In the genomic region with DNA sequence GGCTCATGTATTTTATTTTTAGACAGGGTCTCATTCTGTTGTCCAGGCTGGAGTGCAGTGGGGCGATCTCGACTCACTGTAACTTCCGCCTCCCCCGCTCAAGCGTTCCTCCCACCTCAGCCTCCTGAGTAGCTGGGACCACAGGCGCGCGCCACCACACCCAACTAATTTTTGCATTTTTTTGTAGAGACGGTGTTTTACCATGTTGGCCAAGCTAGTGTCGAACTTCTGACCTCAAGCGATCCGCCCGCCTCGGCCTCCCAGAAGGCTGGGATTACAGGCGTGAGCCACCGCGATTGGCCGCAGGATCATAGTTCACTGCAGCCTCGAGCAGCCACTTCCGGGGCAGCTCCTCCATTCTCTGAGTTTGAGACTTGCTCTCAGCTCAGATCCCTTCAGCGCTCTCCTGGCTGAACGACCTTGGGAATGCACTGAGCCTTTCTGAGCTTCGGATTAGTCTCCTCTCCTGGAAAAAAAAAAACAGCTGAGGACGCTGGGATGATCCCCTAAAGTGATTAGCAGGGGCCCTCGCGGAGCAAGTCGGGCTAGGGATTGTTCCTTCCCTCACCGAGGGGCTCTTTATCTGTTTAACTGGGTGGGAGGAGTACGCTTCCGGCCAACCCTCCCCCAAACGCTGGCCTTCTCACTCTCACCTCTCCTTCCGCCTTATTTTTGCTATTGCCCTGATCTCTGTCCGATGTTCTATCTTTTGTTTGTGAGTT, we compare ENCODE assay signal across 1 cellular context.
TF ChIP-seq lines count a peak whose summit lies in the region.

No MANE protein-coding gene starts in this region.

TF ChIP-seq in HepG2, 621 proteins besides CTCF, POLR2A, EP300 and RAD21 (continued from another document):
- TF ChIP-seq, protein P1, sequence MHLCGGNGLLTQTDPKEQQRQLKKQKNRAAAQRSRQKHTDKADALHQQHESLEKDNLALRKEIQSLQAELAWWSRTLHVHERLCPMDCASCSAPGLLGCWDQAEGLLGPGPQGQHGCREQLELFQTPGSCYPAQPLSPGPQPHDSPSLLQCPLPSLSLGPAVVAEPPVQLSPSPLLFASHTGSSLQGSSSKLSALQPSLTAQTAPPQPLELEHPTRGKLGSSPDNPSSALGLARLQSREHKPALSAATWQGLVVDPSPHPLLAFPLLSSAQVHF (CRISPR knock-in tag; IDR thresholded peaks at IDR 0.05): no peak
- TF ChIP-seq CCAR2 (optimal IDR thresholded peaks at IDR 0.05; ENCODE audit: low read depth, low read length) (no peak), POLR2G (IDR thresholded peaks at IDR 0.05; ENCODE audit: low read depth, low read length) (peak; percentile 62; the same call in 1 of the 2 replicates), ZNF75D (CRISPR knock-in tag; IDR thresholded peaks at IDR 0.05; ENCODE audit: borderline replicate concordance) (no peak), CEBPG (CRISPR knock-in tag; IDR thresholded peaks at IDR 0.05) (peak; percentile 20; the same call in 1 of the 2 replicates), MXD4 (CRISPR knock-in tag; IDR thresholded peaks at IDR 0.05) (no peak), ZNF781 (CRISPR knock-in tag; IDR thresholded peaks at IDR 0.05; ENCODE audit: borderline replicate concordance, not compliant biosample characterization) (peak; percentile 32), ATF7-NPFF (CRISPR knock-in tag; IDR thresholded peaks at IDR 0.05; ENCODE audit: low read depth) (no peak), ZNF451 (CRISPR knock-in tag; IDR thresholded peaks at IDR 0.05) (no peak; the same call in 1 of the 2 replicates), PRPF4 (IDR thresholded peaks at IDR 0.05; ENCODE audit: low read depth, low read length, poor library complexity, severe bottlenecking) (no peak), ZNF703 (CRISPR knock-in tag; IDR thresholded peaks at IDR 0.05; ENCODE audit: borderline replicate concordance) (no peak), BCL6 (CRISPR knock-in tag; IDR thresholded peaks at IDR 0.05) (no peak; the same call in 1 of the 2 replicates), ZNF34 (CRISPR knock-in tag; IDR thresholded peaks at IDR 0.05; ENCODE audit: borderline replicate concordance) (no peak), KLF15 (CRISPR knock-in tag; IDR thresholded peaks at IDR 0.05; ENCODE audit: borderline replicate concordance) (peak; percentile 29; the same call in 1 of the 2 replicates), TBP (CRISPR knock-in tag; IDR thresholded peaks at IDR 0.05) (no peak), RBFOX2 (IDR thresholded peaks at IDR 0.05; ENCODE audit: low read depth, low read length) (no peak), ZNF143 (CRISPR knock-in tag; IDR thresholded peaks at IDR 0.05) (no peak), NFIC (IDR thresholded peaks at IDR 0.05; ENCODE audit: low read length) (no peak), ZSCAN31 (CRISPR knock-in tag; IDR thresholded peaks at IDR 0.05; ENCODE audit: low read depth) (peak; percentile 25; the same call in 1 of the 2 replicates), ZNF180 (CRISPR knock-in tag; IDR thresholded peaks at IDR 0.05; ENCODE audit: borderline replicate concordance, low read depth) (no peak), SRY (CRISPR knock-in tag; IDR thresholded peaks at IDR 0.05) (0 out of 2 replicates have a peak, but pooled peaks have one; percentile 21), REPIN1 (CRISPR knock-in tag; IDR thresholded peaks at IDR 0.05; ENCODE audit: borderline replicate concordance, low read depth) (no peak), MAF1 (CRISPR knock-in tag; IDR thresholded peaks at IDR 0.05; ENCODE audit: borderline replicate concordance) (no peak), KLF9 (CRISPR knock-in tag; IDR thresholded peaks at IDR 0.05; ENCODE audit: low read depth) (peak; percentile 28; the same call in 1 of the 2 replicates), MXI1 (IDR thresholded peaks at IDR 0.05; ENCODE audit: borderline replicate concordance, low read depth, low read length) (0 out of 3 replicates have a peak, but pooled peaks have one; percentile 38), CENPX (CRISPR knock-in tag; IDR thresholded peaks at IDR 0.05) (no peak), STAT5B (CRISPR knock-in tag; IDR thresholded peaks at IDR 0.05) (no peak), NFRKB (IDR thresholded peaks at IDR 0.05) (no peak), MAFG (CRISPR knock-in tag; IDR thresholded peaks at IDR 0.05) (no peak), ZNF441 (CRISPR knock-in tag; IDR thresholded peaks at IDR 0.05; ENCODE audit: borderline replicate concordance) (no peak; the same call in 1 of the 2 replicates), NFE2L1 (CRISPR knock-in tag; IDR thresholded peaks at IDR 0.05; ENCODE audit: borderline replicate concordance) (no peak)
- TF ChIP-seq, protein P2, sequence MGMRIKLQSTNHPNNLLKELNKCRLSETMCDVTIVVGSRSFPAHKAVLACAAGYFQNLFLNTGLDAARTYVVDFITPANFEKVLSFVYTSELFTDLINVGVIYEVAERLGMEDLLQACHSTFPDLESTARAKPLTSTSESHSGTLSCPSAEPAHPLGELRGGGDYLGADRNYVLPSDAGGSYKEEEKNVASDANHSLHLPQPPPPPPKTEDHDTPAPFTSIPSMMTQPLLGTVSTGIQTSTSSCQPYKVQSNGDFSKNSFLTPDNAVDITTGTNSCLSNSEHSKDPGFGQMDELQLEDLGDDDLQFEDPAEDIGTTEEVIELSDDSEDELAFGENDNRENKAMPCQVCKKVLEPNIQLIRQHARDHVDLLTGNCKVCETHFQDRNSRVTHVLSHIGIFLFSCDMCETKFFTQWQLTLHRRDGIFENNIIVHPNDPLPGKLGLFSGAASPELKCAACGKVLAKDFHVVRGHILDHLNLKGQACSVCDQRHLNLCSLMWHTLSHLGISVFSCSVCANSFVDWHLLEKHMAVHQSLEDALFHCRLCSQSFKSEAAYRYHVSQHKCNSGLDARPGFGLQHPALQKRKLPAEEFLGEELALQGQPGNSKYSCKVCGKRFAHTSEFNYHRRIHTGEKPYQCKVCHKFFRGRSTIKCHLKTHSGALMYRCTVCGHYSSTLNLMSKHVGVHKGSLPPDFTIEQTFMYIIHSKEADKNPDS (CRISPR knock-in tag; IDR thresholded peaks at IDR 0.05): no peak
- TF ChIP-seq, protein P3, sequence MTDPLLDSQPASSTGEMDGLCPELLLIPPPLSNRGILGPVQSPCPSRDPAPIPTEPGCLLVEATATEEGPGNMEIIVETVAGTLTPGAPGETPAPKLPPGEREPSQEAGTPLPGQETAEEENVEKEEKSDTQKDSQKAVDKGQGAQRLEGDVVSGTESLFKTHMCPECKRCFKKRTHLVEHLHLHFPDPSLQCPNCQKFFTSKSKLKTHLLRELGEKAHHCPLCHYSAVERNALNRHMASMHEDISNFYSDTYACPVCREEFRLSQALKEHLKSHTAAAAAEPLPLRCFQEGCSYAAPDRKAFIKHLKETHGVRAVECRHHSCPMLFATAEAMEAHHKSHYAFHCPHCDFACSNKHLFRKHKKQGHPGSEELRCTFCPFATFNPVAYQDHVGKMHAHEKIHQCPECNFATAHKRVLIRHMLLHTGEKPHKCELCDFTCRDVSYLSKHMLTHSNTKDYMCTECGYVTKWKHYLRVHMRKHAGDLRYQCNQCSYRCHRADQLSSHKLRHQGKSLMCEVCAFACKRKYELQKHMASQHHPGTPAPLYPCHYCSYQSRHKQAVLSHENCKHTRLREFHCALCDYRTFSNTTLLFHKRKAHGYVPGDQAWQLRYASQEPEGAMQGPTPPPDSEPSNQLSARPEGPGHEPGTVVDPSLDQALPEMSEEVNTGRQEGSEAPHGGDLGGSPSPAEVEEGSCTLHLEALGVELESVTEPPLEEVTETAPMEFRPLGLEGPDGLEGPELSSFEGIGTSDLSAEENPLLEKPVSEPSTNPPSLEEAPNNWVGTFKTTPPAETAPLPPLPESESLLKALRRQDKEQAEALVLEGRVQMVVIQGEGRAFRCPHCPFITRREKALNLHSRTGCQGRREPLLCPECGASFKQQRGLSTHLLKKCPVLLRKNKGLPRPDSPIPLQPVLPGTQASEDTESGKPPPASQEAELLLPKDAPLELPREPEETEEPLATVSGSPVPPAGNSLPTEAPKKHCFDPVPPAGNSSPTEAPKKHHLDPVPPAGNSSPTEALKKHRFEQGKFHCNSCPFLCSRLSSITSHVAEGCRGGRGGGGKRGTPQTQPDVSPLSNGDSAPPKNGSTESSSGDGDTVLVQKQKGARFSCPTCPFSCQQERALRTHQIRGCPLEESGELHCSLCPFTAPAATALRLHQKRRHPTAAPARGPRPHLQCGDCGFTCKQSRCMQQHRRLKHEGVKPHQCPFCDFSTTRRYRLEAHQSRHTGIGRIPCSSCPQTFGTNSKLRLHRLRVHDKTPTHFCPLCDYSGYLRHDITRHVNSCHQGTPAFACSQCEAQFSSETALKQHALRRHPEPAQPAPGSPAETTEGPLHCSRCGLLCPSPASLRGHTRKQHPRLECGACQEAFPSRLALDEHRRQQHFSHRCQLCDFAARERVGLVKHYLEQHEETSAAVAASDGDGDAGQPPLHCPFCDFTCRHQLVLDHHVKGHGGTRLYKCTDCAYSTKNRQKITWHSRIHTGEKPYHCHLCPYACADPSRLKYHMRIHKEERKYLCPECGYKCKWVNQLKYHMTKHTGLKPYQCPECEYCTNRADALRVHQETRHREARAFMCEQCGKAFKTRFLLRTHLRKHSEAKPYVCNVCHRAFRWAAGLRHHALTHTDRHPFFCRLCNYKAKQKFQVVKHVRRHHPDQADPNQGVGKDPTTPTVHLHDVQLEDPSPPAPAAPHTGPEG (CRISPR knock-in tag; IDR thresholded peaks at IDR 0.05): no peak
- TF ChIP-seq, protein P4, sequence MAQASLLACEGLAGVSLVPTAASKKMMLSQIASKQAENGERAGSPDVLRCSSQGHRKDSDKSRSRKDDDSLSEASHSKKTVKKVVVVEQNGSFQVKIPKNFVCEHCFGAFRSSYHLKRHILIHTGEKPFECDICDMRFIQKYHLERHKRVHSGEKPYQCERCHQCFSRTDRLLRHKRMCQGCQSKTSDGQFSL (CRISPR knock-in tag; IDR thresholded peaks at IDR 0.05): no peak
- TF ChIP-seq, protein P5, sequence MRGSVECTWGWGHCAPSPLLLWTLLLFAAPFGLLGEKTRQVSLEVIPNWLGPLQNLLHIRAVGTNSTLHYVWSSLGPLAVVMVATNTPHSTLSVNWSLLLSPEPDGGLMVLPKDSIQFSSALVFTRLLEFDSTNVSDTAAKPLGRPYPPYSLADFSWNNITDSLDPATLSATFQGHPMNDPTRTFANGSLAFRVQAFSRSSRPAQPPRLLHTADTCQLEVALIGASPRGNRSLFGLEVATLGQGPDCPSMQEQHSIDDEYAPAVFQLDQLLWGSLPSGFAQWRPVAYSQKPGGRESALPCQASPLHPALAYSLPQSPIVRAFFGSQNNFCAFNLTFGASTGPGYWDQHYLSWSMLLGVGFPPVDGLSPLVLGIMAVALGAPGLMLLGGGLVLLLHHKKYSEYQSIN (CRISPR knock-in tag; IDR thresholded peaks at IDR 0.05; ENCODE audit: borderline replicate concordance): no peak
- TF ChIP-seq, protein P6, sequence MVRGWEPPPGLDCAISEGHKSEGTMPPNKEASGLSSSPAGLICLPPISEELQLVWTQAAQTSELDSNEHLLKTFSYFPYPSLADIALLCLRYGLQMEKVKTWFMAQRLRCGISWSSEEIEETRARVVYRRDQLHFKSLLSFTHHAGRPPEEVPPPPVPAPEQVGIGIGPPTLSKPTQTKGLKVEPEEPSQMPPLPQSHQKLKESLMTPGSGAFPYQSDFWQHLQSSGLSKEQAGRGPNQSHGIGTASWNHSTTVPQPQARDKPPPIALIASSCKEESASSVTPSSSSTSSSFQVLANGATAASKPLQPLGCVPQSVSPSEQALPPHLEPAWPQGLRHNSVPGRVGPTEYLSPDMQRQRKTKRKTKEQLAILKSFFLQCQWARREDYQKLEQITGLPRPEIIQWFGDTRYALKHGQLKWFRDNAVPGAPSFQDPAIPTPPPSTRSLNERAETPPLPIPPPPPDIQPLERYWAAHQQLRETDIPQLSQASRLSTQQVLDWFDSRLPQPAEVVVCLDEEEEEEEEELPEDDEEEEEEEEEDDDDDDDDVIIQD (CRISPR knock-in tag; IDR thresholded peaks at IDR 0.05; ENCODE audit: low read depth): no peak
- TF ChIP-seq, protein P7, sequence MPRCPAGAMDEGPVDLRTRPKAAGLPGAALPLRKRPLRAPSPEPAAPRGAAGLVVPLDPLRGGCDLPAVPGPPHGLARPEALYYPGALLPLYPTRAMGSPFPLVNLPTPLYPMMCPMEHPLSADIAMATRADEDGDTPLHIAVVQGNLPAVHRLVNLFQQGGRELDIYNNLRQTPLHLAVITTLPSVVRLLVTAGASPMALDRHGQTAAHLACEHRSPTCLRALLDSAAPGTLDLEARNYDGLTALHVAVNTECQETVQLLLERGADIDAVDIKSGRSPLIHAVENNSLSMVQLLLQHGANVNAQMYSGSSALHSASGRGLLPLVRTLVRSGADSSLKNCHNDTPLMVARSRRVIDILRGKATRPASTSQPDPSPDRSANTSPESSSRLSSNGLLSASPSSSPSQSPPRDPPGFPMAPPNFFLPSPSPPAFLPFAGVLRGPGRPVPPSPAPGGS (CRISPR knock-in tag; IDR thresholded peaks at IDR 0.05): no peak
- TF ChIP-seq, protein P8, sequence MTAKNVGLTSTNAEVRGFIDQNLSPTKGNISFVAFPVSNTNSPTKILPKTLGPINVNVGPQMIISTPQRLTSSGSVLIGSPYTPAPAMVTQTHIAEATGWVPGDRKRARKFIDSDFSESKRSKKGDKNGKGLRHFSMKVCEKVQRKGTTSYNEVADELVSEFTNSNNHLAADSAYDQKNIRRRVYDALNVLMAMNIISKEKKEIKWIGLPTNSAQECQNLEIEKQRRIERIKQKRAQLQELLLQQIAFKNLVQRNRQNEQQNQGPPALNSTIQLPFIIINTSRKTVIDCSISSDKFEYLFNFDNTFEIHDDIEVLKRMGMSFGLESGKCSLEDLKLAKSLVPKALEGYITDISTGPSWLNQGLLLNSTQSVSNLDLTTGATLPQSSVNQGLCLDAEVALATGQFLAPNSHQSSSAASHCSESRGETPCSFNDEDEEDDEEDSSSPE (CRISPR knock-in tag; IDR thresholded peaks at IDR 0.05): peak; percentile 70
